In the genomic region with DNA sequence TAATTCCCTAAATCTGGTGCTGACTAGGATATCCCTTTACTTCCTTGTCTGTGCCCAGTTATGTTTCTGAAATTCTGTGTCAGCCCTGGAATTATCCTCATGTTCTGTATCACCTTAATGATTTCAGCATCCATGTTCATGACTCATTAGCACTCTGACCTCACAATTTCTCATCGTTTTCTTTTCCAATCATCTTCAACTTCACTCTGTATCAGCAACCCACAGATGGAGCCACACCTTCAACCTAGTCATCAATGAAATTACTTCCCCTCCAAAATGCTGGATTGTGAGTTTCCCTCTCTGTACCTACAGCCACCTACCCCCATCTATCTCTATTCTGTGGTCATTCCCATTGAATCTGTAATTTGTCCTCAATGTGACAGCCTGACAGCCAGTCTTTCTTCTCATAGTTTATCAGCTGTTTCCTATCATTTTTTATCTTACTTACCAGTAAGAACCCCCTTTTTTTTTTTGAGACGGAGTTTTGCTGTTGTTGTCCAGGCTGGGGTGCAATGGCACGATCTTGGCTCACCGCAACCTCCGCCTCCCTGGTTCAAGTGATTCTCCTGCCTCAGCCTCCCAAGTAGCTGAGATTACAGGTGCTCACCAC, we compare ENCODE assay signal across 12 cellular contexts. TPM values are rescaled to one million over a fixed set of nuclear protein-coding genes. Genes with fewer than 3 reads are reported as not detected.
DNase-seq lines count a peak whose midpoint lies in the region; ATAC-seq and TF ChIP-seq lines count a peak whose summit lies in the region.
"Had no signal": no experiment of that assay in that cellular context is flagged by ENCODE, and none has a peak within 500 bp of the region (broad histone marks: within the 10 kb centered on the region; RNA-seq: fewer than 3 reads in every experiment).

No MANE protein-coding gene starts in this region.

- ATAC-seq in omental fat pad (ENCODE audit: low FRiP score): peak; percentile 16
- no peak for ATAC-seq in aorta (ENCODE audit: low FRiP score)

- in situ Hi-C loops in brain microvascular endothelial cell (cut with HindIII; ENCODE audit: low pct_ligation_motif_present, low sequenced_read_pairs): no loop called here

- intact Hi-C loops in aorta (cut with DNase I): loop anchor here (10.0 kb wide), 2 partner anchors 167 to 177 kb away; no protein-coding TSS in a partner anchor

- TF ChIP-seq CTCF in brain microvascular endothelial cell (IDR thresholded peaks at IDR 0.05; ENCODE audit: low read depth, low read length, missing control alignments) (no peak), omental fat pad (IDR thresholded peaks at IDR 0.05) (no peak)

- no peak overlapping the region for H3K27ac ChIP-seq in brain microvascular endothelial cell
- H3K27ac ChIP-seq in substantia nigra (ENCODE audit: low read depth, low read length, poor library complexity, severe bottlenecking): no peak overlapping the region
- no peak overlapping the region for H3K27ac ChIP-seq in aorta (ENCODE audit: low read depth in 1 of 2, low read length in 2 of 2)
- H3K27ac ChIP-seq: testis had no signal

- DNase-seq in activated CD4-positive, alpha-beta T cell treated with anti-CD3 and anti-CD28 coated beads for 48 hours: peak; percentile 36
- DNase-seq in activated CD4-positive, alpha-beta T cell treated with anti-CD3 and anti-CD28 coated beads, Interleukin-2, amount 50 U/mL, for 48 hours: no peak
- DNase-seq in NCI-H226 (peak; percentile 72), brain microvascular endothelial cell (peak; percentile 30), omental fat pad (ENCODE audit: low spot score) (no peak), H4 (ENCODE audit: low spot score) (no peak), substantia nigra (lab: John Stamatoyannopoulos, UW) (no peak), aorta (no peak)
- DNase-seq: activated naive CD4-positive, alpha-beta T cell; MV-4-11; NCI-H774; testis had no signal

- no peaks in the 10 kb centered on the region for H3K36me3 ChIP-seq in brain microvascular endothelial cell (replicated peaks)
- H3K36me3 ChIP-seq in aorta (ENCODE audit: control insufficient read depth in 1 of 2, insufficient read depth in 2 of 2, low read length in 1 of 2): no peaks in the 10 kb centered on the region

- H3K9me3 ChIP-seq in aorta (ENCODE audit: control insufficient read depth, low read length): no peaks in the 10 kb centered on the region
- H3K9me3 ChIP-seq: testis had no signal

- no peaks in the 10 kb centered on the region for H3K4me1 ChIP-seq in aorta (ENCODE audit: control insufficient read depth in 1 of 2, insufficient read depth in 2 of 2, low read length in 2 of 2)

- 82 to 88% methylated on average over 5 of the region's 5 CpGs for WGBS in aorta, 2 donors

- H3K4me3 ChIP-seq in brain microvascular endothelial cell (ENCODE audit: low read depth, low read length) (no peak overlapping the region), aorta (ENCODE audit: low read length in 2 of 2) (no peak overlapping the region)
- H3K4me3 ChIP-seq: testis had no signal

- no peaks in the 10 kb centered on the region for H3K27me3 ChIP-seq in brain microvascular endothelial cell (replicated peaks)
- no peaks in the 10 kb centered on the region for H3K27me3 ChIP-seq in aorta (ENCODE audit: control insufficient read depth in 1 of 2, insufficient read depth in 2 of 2, low read length in 1 of 2)
- H3K27me3 ChIP-seq: testis had no signal

RNA-seq across cellular contexts. Expression of gene IL6ST, which starts 3.1 kb away (rescaled TPM):
- total RNA-seq in omental fat pad: 100 to 1,000 TPM; 555 to 806 (median 682) TPM
- total RNA-seq in H4 (2014; rRNA removed; shearing (Covaris generic)): 108 and 183 TPM in 2 replicates
- 100 to 1,000 TPM; 353 to 370 TPM for total RNA-seq in aorta
- polyA plus RNA-seq in aorta: 10 to 100 TPM; 59.0 to 72.4 TPM

Comparison
In these comparisons a context has a peak if more than half of its experiments do, and no peak if none do; other contexts are left out.
1. DNase-seq: peak in activated CD4-positive, alpha-beta T cell treated with anti-CD3 and anti-CD28 coated beads for 48 hours (single experiment), NCI-H226 (single experiment) and brain microvascular endothelial cell (single experiment); none in activated CD4-positive, alpha-beta T cell treated with anti-CD3 and anti-CD28 coated beads, Interleukin-2, amount 50 U/mL, for 48 hours (0 of 2), omental fat pad (single experiment), H4 (single experiment), substantia nigra (0 of 49) and aorta (0 of 2).